Comparison of ENCODE assay signal across 8 cellular contexts in genomic region chr1:85275701-85276289, GRCh38. TPM values are rescaled to one million over a fixed set of nuclear protein-coding genes. Genes with fewer than 3 reads are reported as not detected.
DNase-seq lines count a peak whose midpoint lies in the region; ATAC-seq, FAIRE-seq and TF ChIP-seq lines count a peak whose summit lies in the region.

No MANE protein-coding gene starts in this region.

- no peaks in the 10 kb centered on the region for H3K9me1 ChIP-seq in K562 (ENCODE audit: control insufficient read depth, insufficient read depth, low read length)

- peak overlapping the region; percentile 98 for H3K4me2 ChIP-seq in K562 (ENCODE audit: insufficient read depth, low read length)

- peak overlapping the region; percentile 87 for H3K27ac ChIP-seq in K562 (ENCODE audit: extremely low read depth, low read depth, low read length)
- H3K27ac ChIP-seq in right lobe of liver, result peak overlapping the region; percentile 85 to 96 (median 89)
- peak overlapping the region; percentile 90 to 99 for H3K27ac ChIP-seq in tibial artery

- peak; percentile 78 for DNase-seq in activated CD4-positive, alpha-beta T cell treated with anti-CD3 and anti-CD28 coated beads, Interleukin-2, amount 10 ng/mL, durations not matched to agents 24 days and 14 days
- no peak for DNase-seq in activated CD4-positive, alpha-beta T cell treated with anti-CD3 and anti-CD28 coated beads for 48 hours
- DNase-seq in LNCaP clone FGC (ENCODE audit: low read depth) (no peak), K562 (ENCODE audit: extremely low read depth in 1 of 4, low spot score in 3 of 4) (no peak), right lobe of liver (no peak), tibial artery (no peak), NCI-H1930 (lab: John Stamatoyannopoulos, UW) (no peak)
- no peak for DNase-seq in effector CD8-positive, alpha-beta T cell (lab: John Stamatoyannopoulos, UW)

- peak; percentile 0; the same call in 1 of the 3 replicates for ATAC-seq in K562
- no peak for ATAC-seq in right lobe of liver

- no peaks in the 10 kb centered on the region for H3K9me3 Mint-ChIP-seq in activated CD4-positive, alpha-beta T cell treated with anti-CD3 and anti-CD28 coated beads, Interleukin-2, amount 10 ng/mL, durations not matched to agents 24 days and 14 days

- TF ChIP-seq CTCF in LNCaP clone FGC (IDR thresholded peaks at IDR 0.05; ENCODE audit: control insufficient read depth, extremely low read depth, insufficient read depth), result no peak
- no peak for TF ChIP-seq CTCF in K562 (IDR thresholded peaks at IDR 0.05 in 2 of 3, conservative IDR thresholded peaks at IDR 0.05 in 1 of 3; ENCODE audit: insufficient read depth in 2 of 3, low read depth in 1 of 3, low read length in 3 of 3)
- no peak for TF ChIP-seq CTCF in right lobe of liver (IDR thresholded peaks at IDR 0.05)
- TF ChIP-seq CTCF in tibial artery (IDR thresholded peaks at IDR 0.05), result no peak

- peaks cover 46% of the 10 kb centered on the region for H3K4me1 Mint-ChIP-seq in activated CD4-positive, alpha-beta T cell treated with anti-CD3 and anti-CD28 coated beads, Interleukin-2, amount 10 ng/mL, durations not matched to agents 24 days and 14 days

- peaks cover 14% of the 10 kb centered on the region for H3K27me3 Mint-ChIP-seq in activated CD4-positive, alpha-beta T cell treated with anti-CD3 and anti-CD28 coated beads, Interleukin-2, amount 10 ng/mL, durations not matched to agents 24 days and 14 days

- peak overlapping the region; percentile 84 for H3K4me3 Mint-ChIP-seq in activated CD4-positive, alpha-beta T cell treated with anti-CD3 and anti-CD28 coated beads, Interleukin-2, amount 10 ng/mL, durations not matched to agents 24 days and 14 days

- no peak for TF ChIP-seq EP300 in K562 (IDR thresholded peaks at IDR 0.05; ENCODE audit: low read length)

- WGBS in K562 (ENCODE audit: insufficient coverage, low coverage, missing lambda C conversion rate), result under 1% methylated on average over 17 of the region's 21 CpGs
- WGBS in right lobe of liver (ENCODE audit: insufficient coverage, low coverage, low lambda C conversion rate, missing lambda C conversion rate), result 1% methylated on average over 18 of the region's 21 CpGs

- TF ChIP-seq POLR2A in K562 (conservative IDR thresholded peaks at IDR 0.05), result no peak
- TF ChIP-seq POLR2A in right lobe of liver (IDR thresholded peaks at IDR 0.05), result no peak

- no TSS peak for BruUV-seq in K562 (replicated peaks; lab: Mats Ljungman, UMichigan)

- POLR2A ChIA-PET in K562 (lab: Yijun Ruan, JAX), result interaction anchor here (0.9 to 1.5 kb wide), 5 partner anchors 9 to 32 kb away, joined by 3 to 5 read pairs (median 3); partner anchors contain the start of gene C1orf52

- peak overlapping the region; percentile 89 for H3K4me3 ChIP-seq in LNCaP clone FGC (ENCODE audit: low read depth, low read length)
- peak overlapping the region; percentile 79 for H3K4me3 ChIP-seq in K562
- peak overlapping the region; percentile 82 to 87 (median 84) for H3K4me3 ChIP-seq in right lobe of liver
- H3K4me3 ChIP-seq in tibial artery, result peak overlapping the region; percentile 78 to 93

- CTCF ChIA-PET in K562 (lab: Yijun Ruan, JAX; ENCODE audit: low intra/inter-chr PET ratio), result no interaction called here

- H3K27ac Mint-ChIP-seq in activated CD4-positive, alpha-beta T cell treated with anti-CD3 and anti-CD28 coated beads, Interleukin-2, amount 10 ng/mL, durations not matched to agents 24 days and 14 days, result peak overlapping the region; percentile 91

- peak overlapping the region; percentile 84 for H2AFZ ChIP-seq in K562 (ENCODE audit: low read depth, low read length)

- peak overlapping the region; percentile 88 to 95 for H3K9ac ChIP-seq in K562 (ENCODE audit: insufficient read depth in 1 of 2, low read depth in 2 of 2, low read length in 2 of 2)

- H3K36me3 Mint-ChIP-seq in activated CD4-positive, alpha-beta T cell treated with anti-CD3 and anti-CD28 coated beads, Interleukin-2, amount 10 ng/mL, durations not matched to agents 24 days and 14 days (ENCODE audit: low read depth), result peaks cover 29% of the 10 kb centered on the region

- H3K79me2 ChIP-seq in K562 (ENCODE audit: control insufficient read depth, insufficient read depth, low read length), result peaks cover 41% of the 10 kb centered on the region

- H3K36me3 ChIP-seq in K562 (ENCODE audit: control insufficient read depth, insufficient read depth, low read length), result peaks cover 36% of the 10 kb centered on the region
- H3K36me3 ChIP-seq in right lobe of liver, result no peaks in the 10 kb centered on the region
- H3K36me3 ChIP-seq in tibial artery, result peaks cover 0 to 9% (median 5%) of the 10 kb centered on the region in 3 donors

- H3K27me3 ChIP-seq in K562 (ENCODE audit: control insufficient read depth in 2 of 2, insufficient read depth in 2 of 2, low read length in 2 of 2) (no peaks in the 10 kb centered on the region), right lobe of liver (no peaks in the 10 kb centered on the region), tibial artery (no peaks in the 10 kb centered on the region)

- H3K9me3 ChIP-seq in K562 (replicated peaks; ENCODE audit: control insufficient read depth, insufficient read depth, low read depth, low read length) (no peaks in the 10 kb centered on the region), right lobe of liver (no peaks in the 10 kb centered on the region), tibial artery (no peaks in the 10 kb centered on the region)

- intact Hi-C loops in activated CD4-positive, alpha-beta T cell treated with anti-CD3 and anti-CD28 coated beads, Interleukin-2, amount 10 ng/mL, durations not matched to agents 24 days and 14 days (cut with micrococcal nuclease), result loop anchor here (1.0 to 5.0 kb wide), 6 partner anchors 16 to 769 kb away; partner anchors contain the start of genes C1orf52, CTBS, GNG5 and SPATA1
- intact Hi-C loops in K562 (cut with micrococcal nuclease) (no loop called here), right lobe of liver (cut with DNase I) (no loop called here), tibial artery (cut with DNase I; ENCODE audit: low total_unique reads) (no loop called here)

- TF ChIP-seq RAD21 in K562 (CRISPR knock-in tag; conservative IDR thresholded peaks at IDR 0.05 in 1 of 2, IDR thresholded peaks at IDR 0.05 in 1 of 2), result no peak

- no peak for FAIRE-seq in K562 (lab: Jason Lieb, UNC)

- H3K4me1 ChIP-seq in K562 (replicated peaks in 1 of 2; ENCODE audit: control insufficient read depth in 2 of 2, insufficient read depth in 2 of 2, low read length in 2 of 2) (peaks cover 15 to 16% of the 10 kb centered on the region in 2 experiments; a peak in 3 of 5 replicates), right lobe of liver (peaks cover 0 to 35% (median 5%) of the 10 kb centered on the region in 4 donors), tibial artery (peaks cover 0 to 34% (median 25%) of the 10 kb centered on the region in 4 donors)

- no peaks in the 10 kb centered on the region for H4K20me1 ChIP-seq in K562 (replicated peaks; ENCODE audit: control insufficient read depth, insufficient read depth, low read length)

- in situ Hi-C loops in K562 (cut with MboI), result no loop called here

TF ChIP-seq in K562, 482 proteins besides CTCF, POLR2A, EP300 and RAD21 (continues in another document):
- no peak for TF ChIP-seq SMAD1 (IDR thresholded peaks at IDR 0.05; ENCODE audit: low read depth, low read length, partially characterized antibody)

RNA-seq across cellular contexts. Expression of gene BCL10, which starts 0.6 kb away (rescaled TPM):
- total RNA-seq in activated CD4-positive, alpha-beta T cell treated with anti-CD3 and anti-CD28 coated beads, Interleukin-2, amount 10 ng/mL, durations not matched to agents 24 days and 14 days, result 25.5 and 27.8 TPM in 2 replicates
- 15.5 and 25.6 TPM in 2 replicates for total RNA-seq in K562 (2011; cell fraction: chromatin; rRNA removed; ENCODE audit: low replicate concordance)
- total RNA-seq in K562 (2011; cell fraction: nucleolus; rRNA removed), result 14.5 and 15.4 TPM in 2 replicates
- 19.9 and 25.6 TPM in 2 replicates for total RNA-seq in K562 (2011; cell fraction: nucleoplasm; rRNA removed)
- total RNA-seq in K562 (2014; rRNA removed) (10.0 and 11.1 TPM in 2 replicates), K562 (2014; rRNA removed; fragmentation: Illumina TruSeq; extraction: Trizol) (19.4 and 20.4 TPM in 2 replicates), K562 (2015; rRNA removed; fragmentation: Illumina TruSeq; extraction: Trizol) (16.4 and 18.6 TPM in 2 replicates), K562 (2021) (18.6 and 19.4 TPM in 2 replicates), right lobe of liver (10 to 100 TPM in 2 of 6 experiments, 1 to 10 TPM in 4; 7.3 to 14.1 (median 9.1) TPM)
- polyA plus RNA-seq in K562 (2011; rRNA removed) (6.5 and 8.7 TPM in 2 replicates), K562 (2014; fragmentation: Illumina TruSeq; extraction: Trizol) (11.8 and 14.7 TPM in 2 replicates), K562 (2014; fragmentation: Nextera tagmentation; extraction: Ambion mirVana) (10 to 100 TPM; 10.6 to 12.3 TPM), K562 (2014; rRNA removed) (7.8 and 8.0 TPM in 2 replicates)
- polyA plus RNA-seq in K562 (2011; cell fraction: cytosol; rRNA removed), result 4.9 and 5.4 TPM in 2 replicates
- 4.2 and 4.4 TPM in 2 replicates for polyA plus RNA-seq in K562 (2011; cell fraction: nucleus; rRNA removed)
- 8.6 and 11.1 TPM in 2 replicates for polyA plus RNA-seq in K562 (2012)
- polyA minus RNA-seq in K562 (2011; rRNA and poly(A)+ RNA removed), result 14.0 and 16.5 TPM in 2 replicates
- polyA minus RNA-seq in K562 (2011; cell fraction: cytosol; rRNA and poly(A)+ RNA removed), result 4.9 and 9.2 TPM in 2 replicates
- 19.5 and 31.8 TPM in 2 replicates for polyA minus RNA-seq in K562 (2011; cell fraction: nucleus; rRNA and poly(A)+ RNA removed)

RNA-seq across cellular contexts. Expression of gene C1orf52, which starts 16.3 kb away (rescaled TPM):
- 29.8 and 32.3 TPM in 2 replicates for total RNA-seq in activated CD4-positive, alpha-beta T cell treated with anti-CD3 and anti-CD28 coated beads, Interleukin-2, amount 10 ng/mL, durations not matched to agents 24 days and 14 days
- 24.3 and 26.2 TPM in 2 replicates for total RNA-seq in K562 (2011; cell fraction: chromatin; rRNA removed; ENCODE audit: low replicate concordance)
- total RNA-seq in K562 (2011; cell fraction: nucleolus; rRNA removed), result 10.3 and 16.3 TPM in 2 replicates
- total RNA-seq in K562 (2011; cell fraction: nucleoplasm; rRNA removed), result 15.6 and 17.2 TPM in 2 replicates
- 36.1 and 58.6 TPM in 2 replicates for total RNA-seq in K562 (2014; rRNA removed)
- 30.1 and 31.6 TPM in 2 replicates for total RNA-seq in K562 (2014; rRNA removed; fragmentation: Illumina TruSeq; extraction: Trizol)
- 33.2 and 34.7 TPM in 2 replicates for total RNA-seq in K562 (2015; rRNA removed; fragmentation: Illumina TruSeq; extraction: Trizol)
- 33.0 and 34.8 TPM in 2 replicates for total RNA-seq in K562 (2021)
- polyA plus RNA-seq in K562 (2011; rRNA removed), result 36.0 and 38.5 TPM in 2 replicates
- polyA plus RNA-seq in K562 (2011; cell fraction: cytosol; rRNA removed), result 22.8 and 39.6 TPM in 2 replicates
- 40.2 and 52.5 TPM in 2 replicates for polyA plus RNA-seq in K562 (2011; cell fraction: nucleus; rRNA removed)
- 32.5 and 34.3 TPM in 2 replicates for polyA plus RNA-seq in K562 (2012)
- 24.7 and 38.7 TPM in 2 replicates for polyA plus RNA-seq in K562 (2014; fragmentation: Illumina TruSeq; extraction: Trizol)
- 10 to 100 TPM; 17.0 to 22.5 TPM for polyA plus RNA-seq in K562 (2014; fragmentation: Nextera tagmentation; extraction: Ambion mirVana)
- 33.5 and 41.7 TPM in 2 replicates for polyA plus RNA-seq in K562 (2014; rRNA removed)
- polyA minus RNA-seq in K562 (2011; rRNA and poly(A)+ RNA removed), result 12.1 and 14.3 TPM in 2 replicates
- 19.7 and 21.9 TPM in 2 replicates for polyA minus RNA-seq in K562 (2011; cell fraction: cytosol; rRNA and poly(A)+ RNA removed)
- polyA minus RNA-seq in K562 (2011; cell fraction: nucleus; rRNA and poly(A)+ RNA removed), result 13.2 and 14.4 TPM in 2 replicates
- total RNA-seq in right lobe of liver, result 1 to 10 TPM; 4.7 to 8.0 (median 6.7) TPM
